In genomic region chr11:19389787-19390303, GRCh38 we compare ENCODE assay signal across 1 cellular context.
TF ChIP-seq lines count a peak whose summit lies in the region.

No MANE protein-coding gene starts in this region.

TF ChIP-seq in liver, 16 proteins besides CTCF, POLR2A, EP300 and RAD21 (continued from another document):
- TF ChIP-seq ZBTB33 (IDR thresholded peaks at IDR 0.05) (peak; percentile 94), HNF4G (IDR thresholded peaks at IDR 0.05) (peak; percentile 52), ATF3 (IDR thresholded peaks at IDR 0.05) (peak; percentile 62), FOXA1 (IDR thresholded peaks at IDR 0.05) (peak; percentile 47), YY1 (IDR thresholded peaks at IDR 0.05) (peak; percentile 81)
TF ChIP-seq in liver: peak in this region for 15.
